In the genomic region with DNA sequence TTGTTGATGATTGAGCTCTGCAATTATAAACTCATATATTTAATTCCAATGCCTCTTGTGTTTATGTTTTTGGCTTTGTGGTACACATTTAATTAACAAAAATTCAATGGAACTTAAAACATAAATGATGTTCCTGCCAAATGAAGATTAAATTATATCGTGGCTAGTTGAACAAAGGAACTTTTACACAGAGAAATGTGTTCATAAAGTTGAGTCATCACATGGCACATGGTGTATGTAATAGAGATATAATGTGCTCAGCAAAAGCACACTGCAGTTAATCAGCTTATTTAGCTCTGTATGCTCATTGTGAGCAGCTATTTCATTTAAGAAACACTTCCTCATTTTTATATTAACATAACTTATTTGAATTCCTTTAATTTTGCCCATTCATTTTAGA, we compare ENCODE assay signal across 22 cellular contexts.
DNase-seq lines count a peak whose midpoint lies in the region; TF ChIP-seq lines count a peak whose summit lies in the region.
"Had no signal": no experiment of that assay in that cellular context is flagged by ENCODE, and none has a peak within 500 bp of the region (broad histone marks: within the 10 kb centered on the region; RNA-seq: fewer than 3 reads in every experiment).

No MANE protein-coding gene starts in this region.

- no peaks in the 10 kb centered on the region for H3K27me3 ChIP-seq in ACC112 (ENCODE audit: insufficient read depth, low read length)
- H3K27me3 ChIP-seq: BE2C, dorsolateral prefrontal cortex had no signal

- H3K27ac ChIP-seq in ACC112 (ENCODE audit: low read depth, low read length): no peak overlapping the region
- H3K27ac ChIP-seq: dorsolateral prefrontal cortex, epithelial cell of prostate, KMS-11 had no signal

- H2AFZ ChIP-seq in ACC112 (ENCODE audit: low read length, unreplicated experiment): peak overlapping the region; percentile 70

- H3K4me3 ChIP-seq in ACC112 (ENCODE audit: low read depth, low read length) (no peak overlapping the region), astrocyte of the spinal cord (ENCODE audit: low read depth, low read length) (no peak overlapping the region)
- H3K4me3 ChIP-seq: dorsolateral prefrontal cortex, GM12878, lung had no signal

- no peaks in the 10 kb centered on the region for H3K36me3 ChIP-seq in ACC112 (ENCODE audit: insufficient read depth, low read length)
- H3K36me3 ChIP-seq: BE2C had no signal

- TF ChIP-seq CTCF in astrocyte of the spinal cord (IDR thresholded peaks at IDR 0.05; ENCODE audit: low read depth, low read length): no peak

- DNase-seq in M059J (ENCODE audit: low read depth): peak; percentile 41
- peak; percentile 27 for DNase-seq in astrocyte of the spinal cord (ENCODE audit: low read depth, low spot score)
- peak; percentile 24 for DNase-seq in fibroblast of the conjunctiva (ENCODE audit: low read depth)
- DNase-seq in NCI-H187 treated with DMSO at 0.1 percent for 48 hours (lab: John Stamatoyannopoulos, UW): no peak
- no peak for DNase-seq in nucleus accumbens (lab: John Stamatoyannopoulos, UW)
- DNase-seq in DMS79 (lab: John Stamatoyannopoulos, UW): no peak
- DNase-seq in stimulated activated CD4-positive, alpha-beta T cell treated with anti-CD3 and anti-CD28 coated beads, Interleukin-4, amount 100 ng/mL, for 4 hours: no peak
- DNase-seq: 8988T; activated CD4-positive, alpha-beta T cell treated with anti-CD3 and anti-CD28 coated beads for 4 hours; activated naive CD4-positive, alpha-beta T cell treated with anti-CD3 and anti-CD28 coated beads, Interleukin-2, amount 10 ng/mL, durations not matched to agents 7 days and 5 days; BE2C; central memory CD4-positive, alpha-beta T cell; dorsolateral prefrontal cortex; NCI-H187; NCI-H524 treated with DMSO at 0.1 percent for 48 hours; NK-92 treated with Interleukin-12 subunit alpha and Interleukin-12 subunit beta, amount 100 ng/mL, for 24 hours; T-helper 2 cell had no signal

- in situ Hi-C loops in astrocyte of the spinal cord (cut with HindIII; ENCODE audit: low sequenced_read_pairs): no loop called here

- no peaks in the 10 kb centered on the region for H3K79me2 ChIP-seq in ACC112 (ENCODE audit: control insufficient read depth, insufficient read depth, low read length, unreplicated experiment)

- H3K4me1 ChIP-seq in ACC112 (ENCODE audit: control insufficient read depth, insufficient read depth, low read length, unreplicated experiment): peaks cover 5% of the 10 kb centered on the region
- H3K4me1 ChIP-seq: BE2C had no signal

Comparison
In these comparisons a context has a peak if more than half of its experiments do, and no peak if none do; other contexts are left out.
1. DNase-seq: peak in M059J (single experiment), astrocyte of the spinal cord (single experiment) and fibroblast of the conjunctiva (single experiment); none in NCI-H187 treated with DMSO at 0.1 percent for 48 hours (single experiment), nucleus accumbens (0 of 56), DMS79 (single experiment) and stimulated activated CD4-positive, alpha-beta T cell treated with anti-CD3 and anti-CD28 coated beads, Interleukin-4, amount 100 ng/mL, for 4 hours (0 of 2).